ENCODE assay signal across 8 cellular contexts in genomic region chr19:12550951-12551832, GRCh38. TPM values are rescaled to one million over a fixed set of nuclear protein-coding genes. Genes with fewer than 3 reads are reported as not detected.
DNase-seq lines count a peak whose midpoint lies in the region; ATAC-seq and TF ChIP-seq lines count a peak whose summit lies in the region.

Gene ZNF564, minus strand, starts transcription at chr19:12551482. Its CDS starts 150 bp downstream, at chr19:12551332.

- no peak for TF ChIP-seq CTCF in esophagus muscularis mucosa (IDR thresholded peaks at IDR 0.05)

- TF ChIP-seq POLR2A in esophagus muscularis mucosa (IDR thresholded peaks at IDR 0.05; ENCODE audit: low read depth) = no peak

- H3K9me3 ChIP-seq in esophagus muscularis mucosa (no peaks in the 10 kb centered on the region), muscle layer of duodenum (ENCODE audit: control insufficient read depth in 1 of 2, low read length in 2 of 2) (no peaks in the 10 kb centered on the region)

- no peak for TF ChIP-seq EP300 in esophagus muscularis mucosa (IDR thresholded peaks at IDR 0.05)

- peak; percentile 98 for DNase-seq in DMS153 treated with DMSO at 0.1 percent for 48 hours (lab: John Stamatoyannopoulos, UW; ENCODE audit: unreplicated experiment)
- peak; percentile 99 for DNase-seq in KBM-7
- DNase-seq in activated T-cell treated with anti-CD3 and anti-CD28 coated beads, Interleukin-2, amount 50 U/mL, for 4 hours = peak; percentile 84
- DNase-seq in esophagus muscularis mucosa (ENCODE audit: extremely low spot score) = peak; percentile 99
- DNase-seq in stimulated activated CD8-positive, alpha-beta memory T cell treated with anti-CD3 and anti-CD28 coated beads, Interleukin-7, amount 100 ng/mL, for 4 hours (ENCODE audit: low read depth in 2 of 2) = peak; percentile 86 to 91

- WGBS in esophagus muscularis mucosa = under 1% methylated on average over 26 of the region's 55 CpGs

- H3K27ac ChIP-seq in esophagus muscularis mucosa (replicated peaks in 1 of 4) (peak within 1 kb of the TSS; percentile 95 to 99 (median 97)), muscle layer of duodenum (ENCODE audit: low read length) (peak within 1 kb of the TSS; percentile 89)

- intact Hi-C loops in esophagus muscularis mucosa (cut with DNase I) = no loop called here

- H3K36me3 ChIP-seq in esophagus muscularis mucosa (peaks cover 0 to 6% (median 2%) of the 10 kb centered on the region in 4 donors), muscle layer of duodenum (ENCODE audit: control insufficient read depth in 1 of 2, insufficient read depth in 2 of 2, low read length in 2 of 2) (peaks cover 4 to 6% of the 10 kb centered on the region in 2 donors)

- H3K36me3 Mint-ChIP-seq in activated T-cell treated with anti-CD3 and anti-CD28 coated beads, Interleukin-2, amount 50 U/mL, for 4 hours (ENCODE audit: insufficient read depth) = peaks cover 4% of the 10 kb centered on the region

- H3K27me3 Mint-ChIP-seq in activated T-cell treated with anti-CD3 and anti-CD28 coated beads, Interleukin-2, amount 50 U/mL, for 4 hours (ENCODE audit: low read depth) = peaks cover 3% of the 10 kb centered on the region

- peaks cover 40% of the 10 kb centered on the region for H3K4me1 Mint-ChIP-seq in activated T-cell treated with anti-CD3 and anti-CD28 coated beads, Interleukin-2, amount 50 U/mL, for 4 hours (ENCODE audit: low read depth)

- H3K27me3 ChIP-seq in esophagus muscularis mucosa = peaks cover 0 to 7% (median 0%) of the 10 kb centered on the region in 4 donors
- no peaks in the 10 kb centered on the region for H3K27me3 ChIP-seq in muscle layer of duodenum (ENCODE audit: low read depth, low read length)

- peak; percentile 97 for ATAC-seq in GM21717 (IDR thresholded peaks at IDR 0.05; ENCODE audit: unreplicated experiment)
- peak; percentile 99 for ATAC-seq in activated T-cell treated with anti-CD3 and anti-CD28 coated beads, Interleukin-2, amount 50 U/mL, for 4 hours

- H3K4me3 ChIP-seq in esophagus muscularis mucosa (peak within 1 kb of the TSS; percentile 91 to 97 (median 91)), muscle layer of duodenum (ENCODE audit: low read depth in 1 of 2, low read length in 2 of 2) (peak within 1 kb of the TSS; percentile 78 to 89)

- in situ Hi-C loops in KBM-7 (cut with MboI; ENCODE audit: low pct_unique_long_range_greater_than_20kb, low sequenced_read_pairs) = no loop called here

- peaks cover 21 to 58% (median 44%) of the 10 kb centered on the region in 4 donors for H3K4me1 ChIP-seq in esophagus muscularis mucosa
- H3K4me1 ChIP-seq in muscle layer of duodenum (ENCODE audit: control insufficient read depth in 1 of 2, insufficient read depth in 2 of 2, low read length in 2 of 2) = peaks cover 0 to 17% of the 10 kb centered on the region in 2 donors

- H3K9me3 Mint-ChIP-seq in activated T-cell treated with anti-CD3 and anti-CD28 coated beads, Interleukin-2, amount 50 U/mL, for 4 hours = no peaks in the 10 kb centered on the region

- peak within 1 kb of the TSS; percentile 95 for H3K4me3 Mint-ChIP-seq in activated T-cell treated with anti-CD3 and anti-CD28 coated beads, Interleukin-2, amount 50 U/mL, for 4 hours

TF ChIP-seq in PFSK-1, 5 proteins besides CTCF, POLR2A, EP300 and RAD21:
- TF ChIP-seq, protein P1, sequence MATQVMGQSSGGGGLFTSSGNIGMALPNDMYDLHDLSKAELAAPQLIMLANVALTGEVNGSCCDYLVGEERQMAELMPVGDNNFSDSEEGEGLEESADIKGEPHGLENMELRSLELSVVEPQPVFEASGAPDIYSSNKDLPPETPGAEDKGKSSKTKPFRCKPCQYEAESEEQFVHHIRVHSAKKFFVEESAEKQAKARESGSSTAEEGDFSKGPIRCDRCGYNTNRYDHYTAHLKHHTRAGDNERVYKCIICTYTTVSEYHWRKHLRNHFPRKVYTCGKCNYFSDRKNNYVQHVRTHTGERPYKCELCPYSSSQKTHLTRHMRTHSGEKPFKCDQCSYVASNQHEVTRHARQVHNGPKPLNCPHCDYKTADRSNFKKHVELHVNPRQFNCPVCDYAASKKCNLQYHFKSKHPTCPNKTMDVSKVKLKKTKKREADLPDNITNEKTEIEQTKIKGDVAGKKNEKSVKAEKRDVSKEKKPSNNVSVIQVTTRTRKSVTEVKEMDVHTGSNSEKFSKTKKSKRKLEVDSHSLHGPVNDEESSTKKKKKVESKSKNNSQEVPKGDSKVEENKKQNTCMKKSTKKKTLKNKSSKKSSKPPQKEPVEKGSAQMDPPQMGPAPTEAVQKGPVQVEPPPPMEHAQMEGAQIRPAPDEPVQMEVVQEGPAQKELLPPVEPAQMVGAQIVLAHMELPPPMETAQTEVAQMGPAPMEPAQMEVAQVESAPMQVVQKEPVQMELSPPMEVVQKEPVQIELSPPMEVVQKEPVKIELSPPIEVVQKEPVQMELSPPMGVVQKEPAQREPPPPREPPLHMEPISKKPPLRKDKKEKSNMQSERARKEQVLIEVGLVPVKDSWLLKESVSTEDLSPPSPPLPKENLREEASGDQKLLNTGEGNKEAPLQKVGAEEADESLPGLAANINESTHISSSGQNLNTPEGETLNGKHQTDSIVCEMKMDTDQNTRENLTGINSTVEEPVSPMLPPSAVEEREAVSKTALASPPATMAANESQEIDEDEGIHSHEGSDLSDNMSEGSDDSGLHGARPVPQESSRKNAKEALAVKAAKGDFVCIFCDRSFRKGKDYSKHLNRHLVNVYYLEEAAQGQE (IDR thresholded peaks at IDR 0.05; ENCODE audit: insufficient read depth in 1 of 2, low read depth in 2 of 2, low read length in 2 of 2) = no peak
- TF ChIP-seq SIN3A (IDR thresholded peaks at IDR 0.05; ENCODE audit: borderline replicate concordance, insufficient read depth, low read length) (no peak), POLR2AphosphoS5 (IDR thresholded peaks at IDR 0.05; ENCODE audit: low read depth, low read length) (peak; percentile 85), FOXP2 (optimal IDR thresholded peaks at IDR 0.05; ENCODE audit: borderline replicate concordance, extremely low read depth, extremely low read length, insufficient read depth) (no peak), TAF1 (IDR thresholded peaks at IDR 0.05; ENCODE audit: borderline replicate concordance, insufficient read depth, low read length) (peak; percentile 93)

RNA-seq across cellular contexts. Expression of gene ZNF564, which starts in this region (rescaled TPM):
- polyA plus RNA-seq in PFSK-1 (2012; ENCODE audit: insufficient read length, low read depth) = 1.2 TPM
- 1 to 10 TPM; 2.6 to 5.1 (median 4.9) TPM for total RNA-seq in activated T-cell treated with anti-CD3 and anti-CD28 coated beads, Interleukin-2, amount 50 U/mL, for 4 hours
- 10 to 100 TPM in 1 of 4 donors, 1 to 10 TPM in 3; 8.3 to 13.7 (median 9.3) TPM for total RNA-seq in esophagus muscularis mucosa

Comparison
In these comparisons a context has a peak if more than half of its experiments do, and no peak if none do; other contexts are left out.
1. Peak in every context shown above with its lines: DNase-seq, ATAC-seq, H3K4me3 ChIP-seq and H3K27ac ChIP-seq.